21 cellular contexts compared by ENCODE assay signal in genomic region chr9:105050296-105050695, GRCh38.
"Had no signal": no experiment of that assay in that cellular context is flagged by ENCODE, and none has a peak within 500 bp of the region (broad histone marks: within the 10 kb centered on the region; RNA-seq: fewer than 3 reads in every experiment).

No MANE protein-coding gene starts in this region.

- H3K9me3 ChIP-seq: breast epithelium, tibial artery had no signal

- H3K4me1 ChIP-seq: breast epithelium, tibial artery had no signal

- H3K4me3 Mint-ChIP-seq: activated CD4-positive, alpha-beta T cell treated with anti-CD3 and anti-CD28 coated beads, Interleukin-2, amount 10 ng/mL, durations not matched to agents 7 days and 5 days; activated CD8-positive, alpha-beta T cell treated with anti-CD3 and anti-CD28 coated beads, Interleukin-2, amount 10 ng/mL, durations not matched to agents 7 days and 5 days; activated naive CD4-positive, alpha-beta T cell treated with anti-CD3 and anti-CD28 coated beads, Interleukin-2, amount 10 ng/mL, durations not matched to agents 7 days and 5 days; activated naive CD8-positive, alpha-beta T cell treated with anti-CD3 and anti-CD28 coated beads, Interleukin-2, amount 50 U/mL, for 24 hours; activated T-cell treated with anti-CD3 and anti-CD28 coated beads, Interleukin-2, amount 50 U/mL, for 24 hours had no signal

- H3K27ac Mint-ChIP-seq: activated CD4-positive, alpha-beta T cell treated with anti-CD3 and anti-CD28 coated beads, Interleukin-2, amount 10 ng/mL, durations not matched to agents 7 days and 5 days; activated CD8-positive, alpha-beta T cell treated with anti-CD3 and anti-CD28 coated beads, Interleukin-2, amount 10 ng/mL, durations not matched to agents 7 days and 5 days; activated naive CD4-positive, alpha-beta T cell treated with anti-CD3 and anti-CD28 coated beads, Interleukin-2, amount 10 ng/mL, durations not matched to agents 7 days and 5 days; activated naive CD8-positive, alpha-beta T cell treated with anti-CD3 and anti-CD28 coated beads, Interleukin-2, amount 50 U/mL, for 24 hours; activated T-cell treated with anti-CD3 and anti-CD28 coated beads, Interleukin-2, amount 50 U/mL, for 24 hours had no signal

- H3K9me3 Mint-ChIP-seq: activated naive CD4-positive, alpha-beta T cell treated with anti-CD3 and anti-CD28 coated beads, Interleukin-2, amount 10 ng/mL, durations not matched to agents 7 days and 5 days; activated naive CD8-positive, alpha-beta T cell treated with anti-CD3 and anti-CD28 coated beads, Interleukin-2, amount 50 U/mL, for 24 hours; activated T-cell treated with anti-CD3 and anti-CD28 coated beads, Interleukin-2, amount 50 U/mL, for 24 hours had no signal

- H3K27ac ChIP-seq: breast epithelium, tibial artery had no signal

- DNase-seq: activated CD4-positive, alpha-beta T cell treated with anti-CD3 and anti-CD28 coated beads, Interleukin-2, amount 10 ng/mL, durations not matched to agents 7 days and 5 days; activated CD8-positive, alpha-beta T cell treated with anti-CD3 and anti-CD28 coated beads, Interleukin-2, amount 10 ng/mL, durations not matched to agents 7 days and 5 days; activated effector memory CD4-positive, alpha-beta T cell treated with Interleukin-2 at 50 U/mL for 16 hours; activated naive CD4-positive, alpha-beta T cell treated with anti-CD3 and anti-CD28 coated beads, Interleukin-2, amount 10 ng/mL, durations not matched to agents 7 days and 5 days; activated naive CD8-positive, alpha-beta T cell treated with anti-CD3 and anti-CD28 coated beads, Interleukin-2, amount 50 U/mL, for 24 hours; activated T-cell treated with anti-CD3 and anti-CD28 coated beads, Interleukin-2, amount 50 U/mL, for 24 hours; aorta; cerebellar nuclear complex; cortex of kidney; effector CD4-positive, alpha-beta T cell; hypothalamus; kidney; left ventricle myocardium superior; stimulated activated naive CD8-positive, alpha-beta T cell treated with anti-CD3 and anti-CD28 coated beads, Interleukin-15, Interleukin-2, amounts not matched to agents 100 U/mL and 50 U/mL, for 24 hours; substantia nigra; T1000; tibial artery had no signal

- H3K4me3 ChIP-seq: breast epithelium, tibial artery had no signal

- H3K27me3 ChIP-seq: breast epithelium, tibial artery had no signal

- H3K27me3 Mint-ChIP-seq: activated CD4-positive, alpha-beta T cell treated with anti-CD3 and anti-CD28 coated beads, Interleukin-2, amount 10 ng/mL, durations not matched to agents 7 days and 5 days; activated naive CD8-positive, alpha-beta T cell treated with anti-CD3 and anti-CD28 coated beads, Interleukin-2, amount 50 U/mL, for 24 hours; activated T-cell treated with anti-CD3 and anti-CD28 coated beads, Interleukin-2, amount 50 U/mL, for 24 hours had no signal

- H3K36me3 ChIP-seq: breast epithelium, tibial artery had no signal

- ATAC-seq: activated CD4-positive, CD25-positive, alpha-beta regulatory T cell treated with anti-CD3 and anti-CD28 coated beads, Interleukin-2, amount 50 U/mL, for 24 hours; activated CD8-positive, alpha-beta T cell treated with anti-CD3 and anti-CD28 coated beads, Interleukin-2, amount 10 ng/mL, durations not matched to agents 7 days and 5 days; activated naive CD8-positive, alpha-beta T cell treated with anti-CD3 and anti-CD28 coated beads, Interleukin-2, amount 50 U/mL, for 24 hours; esophagus mucosa; left ventricle myocardium superior; stimulated activated naive CD8-positive, alpha-beta T cell treated with anti-CD3 and anti-CD28 coated beads, Interleukin-15, Interleukin-2, amounts not matched to agents 100 U/mL and 50 U/mL, for 24 hours had no signal

- FAIRE-seq: kidney, urothelium cell line had no signal
